Comparison of ENCODE assay signal across 24 cellular contexts in genomic region chr16:51430716-51431369, GRCh38.
DNase-seq lines count a peak whose midpoint lies in the region; FAIRE-seq and TF ChIP-seq lines count a peak whose summit lies in the region.
"Had no signal": no experiment of that assay in that cellular context is flagged by ENCODE, and none has a peak within 500 bp of the region (broad histone marks: within the 10 kb centered on the region; RNA-seq: fewer than 3 reads in every experiment).

No MANE protein-coding gene starts in this region.

- no peaks in the 10 kb centered on the region for H3F3A ChIP-seq in smooth muscle cell (ENCODE audit: low read depth)

- dilution Hi-C loops in mammary epithelial cell (cut with HindIII; ENCODE audit: low sequenced_read_pairs) (no loop called here), keratinocyte (cut with MboI; ENCODE audit: extremely low pct_ligation_motif_present, low sequenced_read_pairs) (no loop called here)

- H3K9ac ChIP-seq in mammary epithelial cell (ENCODE audit: insufficient read depth, low read length) (no peak overlapping the region), keratinocyte (ENCODE audit: control insufficient read depth, extremely low read depth, insufficient read depth, low read length) (no peak overlapping the region), smooth muscle cell (ENCODE audit: low read depth) (peak overlapping the region; percentile 21)
- H3K9ac ChIP-seq: BLaER1 treated with 17β-estradiol and CSF1 and Interleukin-3, amounts not matched to agents 10 nM and 100 nM had no signal

- H3K4me1 Mint-ChIP-seq in activated naive CD4-positive, alpha-beta T cell treated with anti-CD3 and anti-CD28 coated beads for 36 hours (ENCODE audit: low read depth), result no peaks in the 10 kb centered on the region
- H3K4me1 Mint-ChIP-seq: activated CD4-positive, alpha-beta T cell treated with anti-CD3 and anti-CD28 coated beads, Interleukin-2, amount 10 ng/mL, durations not matched to agents 24 days and 14 days; immature natural killer cell had no signal

- in situ Hi-C loops in mammary epithelial cell (cut with MboI; ENCODE audit: low sequenced_read_pairs in 2 of 2), result no loop called here

- no peak for TF ChIP-seq POLR2A in prostate gland (IDR thresholded peaks at IDR 0.05)

- peak overlapping the region; percentile 49 for H2AFZ ChIP-seq in mammary epithelial cell (ENCODE audit: low read depth, low read length)
- no peak overlapping the region for H2AFZ ChIP-seq in keratinocyte (ENCODE audit: control insufficient read depth, low read length)
- peak overlapping the region; percentile 70 for H2AFZ ChIP-seq in smooth muscle cell (ENCODE audit: low read depth)

- H3K9me3 ChIP-seq in mammary epithelial cell (replicated peaks; ENCODE audit: insufficient read depth, low read length) (no peaks in the 10 kb centered on the region), keratinocyte (ENCODE audit: control insufficient read depth, low read depth, low read length) (no peaks in the 10 kb centered on the region), smooth muscle cell (replicated peaks; ENCODE audit: low read depth) (no peaks in the 10 kb centered on the region), prostate gland (no peaks in the 10 kb centered on the region)
- H3K9me3 ChIP-seq: BLaER1 treated with 17β-estradiol and CSF1 and Interleukin-3, amounts not matched to agents 10 nM and 100 nM; Caco-2; HAP-1 had no signal

- H3K4me2 ChIP-seq in mammary epithelial cell (ENCODE audit: insufficient read depth, low read depth, low read length) (peak overlapping the region; percentile 58), keratinocyte (ENCODE audit: control insufficient read depth, extremely low read depth, insufficient read depth, low read depth, low read length) (no peak overlapping the region), smooth muscle cell (peak overlapping the region; percentile 50)

- peak; percentile 7 for DNase-seq in H4 (ENCODE audit: low spot score)
- DNase-seq in mammary epithelial cell, result peak; percentile 4
- DNase-seq in keratinocyte (ENCODE audit: low read depth, low spot score), result no peak
- no peak for DNase-seq in smooth muscle cell (lab: John Stamatoyannopoulos, UW; ENCODE audit: unreplicated experiment)
- DNase-seq in NOMO-1 treated with DMSO at 0.1 percent for 48 hours (lab: John Stamatoyannopoulos, UW; ENCODE audit: unreplicated experiment), result no peak
- DNase-seq in prostate gland (ENCODE audit: low spot score), result no peak
- no peak for DNase-seq in DMS153 treated with DMSO at 0.1 percent for 48 hours (lab: John Stamatoyannopoulos, UW; ENCODE audit: unreplicated experiment)
- DNase-seq in activated naive CD4-positive, alpha-beta T cell treated with anti-CD3 and anti-CD28 coated beads for 36 hours, result no peak
- DNase-seq: activated CD4-positive, alpha-beta T cell treated with anti-CD3 and anti-CD28 coated beads, Interleukin-2, amount 10 ng/mL, durations not matched to agents 24 days and 14 days; activated naive CD4-positive, alpha-beta T cell treated with Interleukin-2 at 50 U/mL for 16 hours; activated T-cell treated with anti-CD3 and anti-CD28 coated beads, Interleukin-2, amount 50 U/mL, for 72 hours; Caco-2; immature natural killer cell; left ventricle myocardium superior; NCI-H1417; NCI-H226; NCI-H774; stimulated activated CD4-positive, alpha-beta T cell treated with anti-CD3 and anti-CD28 coated beads, Interleukin-1b, Interleukin-23, amount 100 ng/mL, for 48 hours had no signal

- peaks cover 4% of the 10 kb centered on the region for H3K27me3 Mint-ChIP-seq in activated naive CD4-positive, alpha-beta T cell treated with anti-CD3 and anti-CD28 coated beads for 36 hours (ENCODE audit: low read depth)
- H3K27me3 Mint-ChIP-seq: activated CD4-positive, alpha-beta T cell treated with anti-CD3 and anti-CD28 coated beads, Interleukin-2, amount 10 ng/mL, durations not matched to agents 24 days and 14 days had no signal

- H3K4me3 Mint-ChIP-seq in activated naive CD4-positive, alpha-beta T cell treated with anti-CD3 and anti-CD28 coated beads for 36 hours, result no peak overlapping the region
- H3K4me3 Mint-ChIP-seq: activated CD4-positive, alpha-beta T cell treated with anti-CD3 and anti-CD28 coated beads, Interleukin-2, amount 10 ng/mL, durations not matched to agents 24 days and 14 days; activated T-cell treated with anti-CD3 and anti-CD28 coated beads, Interleukin-2, amount 50 U/mL, for 72 hours; immature natural killer cell; neural crest cell had no signal

- H3K36me3 Mint-ChIP-seq in activated naive CD4-positive, alpha-beta T cell treated with anti-CD3 and anti-CD28 coated beads for 36 hours (ENCODE audit: low read depth), result no peaks in the 10 kb centered on the region
- H3K36me3 Mint-ChIP-seq: immature natural killer cell had no signal

- H3K79me2 ChIP-seq in mammary epithelial cell (ENCODE audit: insufficient read depth, low read length) (no peaks in the 10 kb centered on the region), keratinocyte (ENCODE audit: control insufficient read depth, insufficient read depth, low read length) (no peaks in the 10 kb centered on the region), smooth muscle cell (ENCODE audit: low read depth) (no peaks in the 10 kb centered on the region)

- peaks cover 15% of the 10 kb centered on the region for H3K4me1 ChIP-seq in mammary epithelial cell (ENCODE audit: insufficient read depth, low read length)
- H3K4me1 ChIP-seq in keratinocyte (ENCODE audit: control insufficient read depth, extremely low read depth, insufficient read depth, low read length), result peaks cover 4% of the 10 kb centered on the region
- peaks cover 28% of the 10 kb centered on the region for H3K4me1 ChIP-seq in smooth muscle cell (ENCODE audit: low read depth)
- H3K4me1 ChIP-seq in prostate gland (replicated peaks), result no peaks in the 10 kb centered on the region
- H3K4me1 ChIP-seq: Caco-2 had no signal

- TF ChIP-seq CTCF in mammary epithelial cell (conservative IDR thresholded peaks at IDR 0.05 in 1 of 2, IDR thresholded peaks at IDR 0.05 in 1 of 2; ENCODE audit: extremely low read depth in 1 of 2, insufficient read depth in 1 of 2, low read depth in 1 of 2, low read length in 2 of 2), result no peak
- no peak for TF ChIP-seq CTCF in keratinocyte (optimal IDR thresholded peaks at IDR 0.05 in 1 of 3, IDR thresholded peaks at IDR 0.05 in 1 of 3, conservative IDR thresholded peaks at IDR 0.05 in 1 of 3; ENCODE audit: extremely low read depth in 1 of 3, insufficient read depth in 2 of 3, low read length in 3 of 3)
- no peak for TF ChIP-seq CTCF in smooth muscle cell (IDR thresholded peaks at IDR 0.05; ENCODE audit: borderline replicate concordance, insufficient read depth, poor library complexity, severe bottlenecking)
- TF ChIP-seq CTCF in prostate gland (IDR thresholded peaks at IDR 0.05), result no peak

- H3K36me3 ChIP-seq in mammary epithelial cell (ENCODE audit: insufficient read depth, low read length) (no peaks in the 10 kb centered on the region), keratinocyte (ENCODE audit: control insufficient read depth in 2 of 2, extremely low read depth in 1 of 2, insufficient read depth in 2 of 2, low read length in 2 of 2) (no peaks in the 10 kb centered on the region), smooth muscle cell (ENCODE audit: low read depth) (no peaks in the 10 kb centered on the region), prostate gland (no peaks in the 10 kb centered on the region)
- H3K36me3 ChIP-seq: BLaER1 treated with 17β-estradiol and CSF1 and Interleukin-3, amounts not matched to agents 10 nM and 100 nM; HAP-1 had no signal

- H4K20me1 ChIP-seq in mammary epithelial cell (ENCODE audit: insufficient read depth, low read length) (no peaks in the 10 kb centered on the region), keratinocyte (ENCODE audit: control insufficient read depth, extremely low read depth, insufficient read depth, low read length) (no peaks in the 10 kb centered on the region), smooth muscle cell (ENCODE audit: low read depth) (no peaks in the 10 kb centered on the region)
- H4K20me1 ChIP-seq: BLaER1 treated with 17β-estradiol and CSF1 and Interleukin-3, amounts not matched to agents 10 nM and 100 nM had no signal

- BruUV-seq in mammary epithelial cell (replicated peaks; lab: Mats Ljungman, UMichigan), result no TSS peak

- 43% methylated on average over 3 of the region's 3 CpGs for WGBS in mammary epithelial cell (ENCODE audit: low coverage, missing lambda C conversion rate)
- 56% methylated on average over 3 of the region's 3 CpGs for WGBS in smooth muscle cell (ENCODE audit: low lambda C conversion rate)
- 52% methylated on average over 3 of the region's 3 CpGs for WGBS in prostate gland

- H3K27ac ChIP-seq in mammary epithelial cell (ENCODE audit: insufficient read depth, low read depth, low read length), result peak overlapping the region; percentile 43
- no peak overlapping the region for H3K27ac ChIP-seq in keratinocyte (ENCODE audit: control insufficient read depth, insufficient read depth, low read length)
- H3K27ac ChIP-seq in smooth muscle cell (ENCODE audit: low read depth), result peak overlapping the region; percentile 85
- H3K27ac ChIP-seq in prostate gland, result no peak overlapping the region
- H3K27ac ChIP-seq: BLaER1 treated with 17β-estradiol and CSF1 and Interleukin-3, amounts not matched to agents 10 nM and 100 nM; VCaP had no signal

- H3K9me1 ChIP-seq in keratinocyte (ENCODE audit: control insufficient read depth, extremely low read depth, insufficient read depth, low read length), result no peaks in the 10 kb centered on the region

- peaks cover 3% of the 10 kb centered on the region for H3K9me3 Mint-ChIP-seq in activated naive CD4-positive, alpha-beta T cell treated with anti-CD3 and anti-CD28 coated beads for 36 hours

- H3K27ac Mint-ChIP-seq in activated naive CD4-positive, alpha-beta T cell treated with anti-CD3 and anti-CD28 coated beads for 36 hours, result no peak overlapping the region
- H3K27ac Mint-ChIP-seq: activated CD4-positive, alpha-beta T cell treated with anti-CD3 and anti-CD28 coated beads, Interleukin-2, amount 10 ng/mL, durations not matched to agents 24 days and 14 days; activated T-cell treated with anti-CD3 and anti-CD28 coated beads, Interleukin-2, amount 50 U/mL, for 72 hours; immature natural killer cell; progenitor cell of endocrine pancreas had no signal

- FAIRE-seq in keratinocyte (lab: Jason Lieb, UNC), result peak; percentile 49
- FAIRE-seq: GM12878 had no signal

- CTCF ChIA-PET in mammary epithelial cell (lab: Charles Lee; ENCODE audit: low non-redundant PET), result no interaction called here
- CTCF ChIA-PET in activated naive CD4-positive, alpha-beta T cell treated with anti-CD3 and anti-CD28 coated beads for 36 hours (lab: Charles Lee), result no interaction called here

- intact Hi-C loops in mammary epithelial cell (cut with micrococcal nuclease) (no loop called here), prostate gland (cut with DNase I) (no loop called here)
- intact Hi-C loops in activated naive CD4-positive, alpha-beta T cell treated with anti-CD3 and anti-CD28 coated beads for 36 hours (cut with micrococcal nuclease), result no loop called here

- no peaks in the 10 kb centered on the region for H3K27me3 ChIP-seq in mammary epithelial cell (ENCODE audit: insufficient read depth, low read length)
- peaks cover 3% of the 10 kb centered on the region for H3K27me3 ChIP-seq in keratinocyte (ENCODE audit: control insufficient read depth, extremely low read depth, insufficient read depth, low read length)
- no peaks in the 10 kb centered on the region for H3K27me3 ChIP-seq in smooth muscle cell (ENCODE audit: low read depth)
- H3K27me3 ChIP-seq in prostate gland (replicated peaks; ENCODE audit: insufficient read depth), result no peaks in the 10 kb centered on the region
- H3K27me3 ChIP-seq: BLaER1 treated with 17β-estradiol and CSF1 and Interleukin-3, amounts not matched to agents 10 nM and 100 nM had no signal

- H3K4me3 ChIP-seq in mammary epithelial cell (replicated peaks in 1 of 3; ENCODE audit: insufficient read depth in 1 of 3, low read depth in 2 of 3, low read length in 3 of 3) (no peak overlapping the region), keratinocyte (ENCODE audit: control insufficient read depth in 2 of 3, extremely low read depth in 1 of 3, insufficient read depth in 2 of 3, low read depth in 1 of 3, low read length in 3 of 3) (no peak overlapping the region), smooth muscle cell (no peak overlapping the region), prostate gland (no peak overlapping the region)
- H3K4me3 ChIP-seq: BLaER1 treated with 17β-estradiol and CSF1 and Interleukin-3, amounts not matched to agents 10 nM and 100 nM; GM12878; HAP-1 had no signal

Comparison
In these comparisons a context has a peak if more than half of its experiments do, and no peak if none do; other contexts are left out.
1. DNase-seq: peak in H4 (single experiment) and mammary epithelial cell (single experiment); none in keratinocyte (single experiment), smooth muscle cell (single experiment), NOMO-1 treated with DMSO at 0.1 percent for 48 hours (single experiment), prostate gland (single experiment), DMS153 treated with DMSO at 0.1 percent for 48 hours (single experiment) and activated naive CD4-positive, alpha-beta T cell treated with anti-CD3 and anti-CD28 coated beads for 36 hours (single experiment).
2. H3K27ac ChIP-seq: peak in mammary epithelial cell (single experiment) and smooth muscle cell (single experiment); none in keratinocyte (single experiment) and prostate gland (0 of 2).